Comparison of ENCODE assay signal across 8 cellular contexts in genomic region chr7:43582503-43583423, GRCh38. TPM values are rescaled to one million over a fixed set of nuclear protein-coding genes. Genes with fewer than 3 reads are reported as not detected.
DNase-seq lines count a peak whose midpoint lies in the region; ATAC-seq and TF ChIP-seq lines count a peak whose summit lies in the region.

Gene STK17A (plus strand): TSS chr7:43583108. CDS start chr7:43583244, 136 bp downstream.

- DNase-seq in DMS153 treated with DMSO at 0.1 percent for 48 hours (lab: John Stamatoyannopoulos, UW; ENCODE audit: unreplicated experiment): peak; percentile 99
- peak; percentile 90 to 99 for DNase-seq in PC-9
- DNase-seq in activated T-cell treated with anti-CD3 and anti-CD28 coated beads, Interleukin-2, amount 50 U/mL, for 24 hours: peak; percentile 97
- peak; percentile 98 for DNase-seq in esophagus muscularis mucosa (ENCODE audit: extremely low spot score)
- peak; percentile 80 to 88 for DNase-seq in stimulated activated CD8-positive, alpha-beta memory T cell treated with anti-CD3 and anti-CD28 coated beads, Interleukin-7, amount 100 ng/mL, for 48 hours (ENCODE audit: extremely low read depth in 1 of 2, low read depth in 1 of 2)

- no peaks in the 10 kb centered on the region for H3K9me3 Mint-ChIP-seq in IgD-negative memory B cell
- no peaks in the 10 kb centered on the region for H3K9me3 Mint-ChIP-seq in activated T-cell treated with anti-CD3 and anti-CD28 coated beads, Interleukin-2, amount 50 U/mL, for 24 hours

- intact Hi-C loops in PC-9 (cut with micrococcal nuclease; ENCODE audit: unreplicated experiment) (loop anchor here (1.0 to 5.0 kb wide), 5 partner anchors 66 to 360 kb away; partner anchors contain the start of gene COA1), esophagus muscularis mucosa (cut with DNase I) (loop anchor here (1.0 to 5.0 kb wide), 4 partner anchors 65 to 256 kb away; no protein-coding TSS in a partner anchor)

- H3F3A ChIP-seq in PC-9 (ENCODE audit: insufficient read depth, low read depth): peaks cover 29% of the 10 kb centered on the region

- peaks cover 25% of the 10 kb centered on the region for H4K20me1 ChIP-seq in PC-9 (ENCODE audit: insufficient read depth)

- peak within 1 kb of the TSS; percentile 96 to 99 (median 99) for H3K27ac Mint-ChIP-seq in IgD-negative memory B cell
- H3K27ac Mint-ChIP-seq in activated T-cell treated with anti-CD3 and anti-CD28 coated beads, Interleukin-2, amount 50 U/mL, for 24 hours: peak within 1 kb of the TSS; percentile 98

- peak within 1 kb of the TSS; percentile 89 for H3K4me2 ChIP-seq in PC-9

- H3K79me2 ChIP-seq in PC-9 (ENCODE audit: low read depth): peaks cover 48% of the 10 kb centered on the region

- H3K9me2 ChIP-seq in PC-9 (ENCODE audit: insufficient read depth): no peaks in the 10 kb centered on the region

- H3K27me3 Mint-ChIP-seq in IgD-negative memory B cell: peaks cover 4% of the 10 kb centered on the region
- no peaks in the 10 kb centered on the region for H3K27me3 Mint-ChIP-seq in activated T-cell treated with anti-CD3 and anti-CD28 coated beads, Interleukin-2, amount 50 U/mL, for 24 hours

- H3K27me3 ChIP-seq in PC-9 (ENCODE audit: insufficient read depth, low read depth): no peaks in the 10 kb centered on the region
- no peaks in the 10 kb centered on the region for H3K27me3 ChIP-seq in esophagus muscularis mucosa
- no peaks in the 10 kb centered on the region for H3K27me3 ChIP-seq in muscle layer of duodenum (ENCODE audit: low read depth, low read length)

- TF ChIP-seq CTCF in PC-9 (conservative IDR thresholded peaks at IDR 0.05) (peak; percentile 99), esophagus muscularis mucosa (IDR thresholded peaks at IDR 0.05) (peak in 2 of 3 experiments; percentile 99 to 100)

- no peak for TF ChIP-seq EP300 in esophagus muscularis mucosa (IDR thresholded peaks at IDR 0.05)

- peak within 1 kb of the TSS; percentile 78 for H3K27ac ChIP-seq in PC-9
- peak within 1 kb of the TSS; percentile 93 to 99 (median 96) for H3K27ac ChIP-seq in esophagus muscularis mucosa (replicated peaks in 1 of 4)
- H3K27ac ChIP-seq in muscle layer of duodenum (ENCODE audit: low read length): peak within 1 kb of the TSS; percentile 94

- H3K36me3 ChIP-seq in PC-9 (ENCODE audit: low read depth) (no peaks in the 10 kb centered on the region), esophagus muscularis mucosa (no peaks in the 10 kb centered on the region), muscle layer of duodenum (ENCODE audit: control insufficient read depth in 1 of 2, insufficient read depth in 2 of 2, low read length in 2 of 2) (peaks cover 0 to 11% of the 10 kb centered on the region in 2 donors)

- peak; percentile 83 for TF ChIP-seq POLR2A in esophagus muscularis mucosa (IDR thresholded peaks at IDR 0.05; ENCODE audit: low read depth)

- peak within 1 kb of the TSS; percentile 46; the same call in 1 of the 2 replicates for H2AFZ ChIP-seq in PC-9

- peak within 1 kb of the TSS; percentile 97 to 99 (median 98) for H3K4me3 Mint-ChIP-seq in IgD-negative memory B cell
- peak within 1 kb of the TSS; percentile 96 for H3K4me3 Mint-ChIP-seq in activated T-cell treated with anti-CD3 and anti-CD28 coated beads, Interleukin-2, amount 50 U/mL, for 24 hours

- H3K4me1 ChIP-seq in PC-9 (replicated peaks; ENCODE audit: insufficient read depth) (peaks cover 38% of the 10 kb centered on the region), esophagus muscularis mucosa (peaks cover 8 to 31% (median 27%) of the 10 kb centered on the region in 4 donors), muscle layer of duodenum (ENCODE audit: control insufficient read depth in 1 of 2, insufficient read depth in 2 of 2, low read length in 2 of 2) (peaks cover 0 to 13% of the 10 kb centered on the region in 2 donors)

- H3K36me3 Mint-ChIP-seq in IgD-negative memory B cell: no peaks in the 10 kb centered on the region
- peaks cover 26% of the 10 kb centered on the region for H3K36me3 Mint-ChIP-seq in activated T-cell treated with anti-CD3 and anti-CD28 coated beads, Interleukin-2, amount 50 U/mL, for 24 hours (ENCODE audit: low read depth)

- peak; percentile 63 for ATAC-seq in GM21529 (IDR thresholded peaks at IDR 0.05; ENCODE audit: unreplicated experiment)

- H3K9me3 ChIP-seq in PC-9 (ENCODE audit: insufficient read depth, low read depth): no peaks in the 10 kb centered on the region
- H3K9me3 ChIP-seq in esophagus muscularis mucosa: no peaks in the 10 kb centered on the region
- no peaks in the 10 kb centered on the region for H3K9me3 ChIP-seq in muscle layer of duodenum (ENCODE audit: control insufficient read depth in 1 of 2, low read length in 2 of 2)

- CTCF ChIA-PET in PC-9 (lab: Charles Lee): interaction anchor here (0.5 to 1.9 kb wide), 46 partner anchors 8 to 1466 kb away, joined by 3 to 97 read pairs (median 5); partner anchors contain the start of genes MRPL32, MRPS24 and PSMA2

- H3K4me1 Mint-ChIP-seq in IgD-negative memory B cell: peaks cover 15 to 22% (median 16%) of the 10 kb centered on the region in 3 donors
- H3K4me1 Mint-ChIP-seq in activated T-cell treated with anti-CD3 and anti-CD28 coated beads, Interleukin-2, amount 50 U/mL, for 24 hours (ENCODE audit: low read depth): peaks cover 25% of the 10 kb centered on the region

- BruUV-seq in PC-9 (replicated peaks; lab: Mats Ljungman, UMichigan): no TSS peak

- POLR2A ChIA-PET in PC-9 (lab: Charles Lee; ENCODE audit: unreplicated experiment): interaction anchor here (0.5 to 1.2 kb wide), 30 partner anchors 10 to 1657 kb away, joined by 3 to 34 read pairs (median 6); partner anchors contain the start of genes COA1, DBNL and MRPS24

- H3K4me3 ChIP-seq in PC-9: peak within 1 kb of the TSS; percentile 93
- peak within 1 kb of the TSS; percentile 94 to 100 (median 96) for H3K4me3 ChIP-seq in esophagus muscularis mucosa
- H3K4me3 ChIP-seq in muscle layer of duodenum (ENCODE audit: low read depth in 1 of 2, low read length in 2 of 2): peak within 1 kb of the TSS; percentile 86 to 98

- WGBS in esophagus muscularis mucosa: 5% methylated on average over 7 of the region's 83 CpGs

RNA-seq across cellular contexts. Expression of gene STK17A, which starts in this region (rescaled TPM):
- 175 TPM for polyA plus RNA-seq in IgD-negative memory B cell
- 15.8 and 18.8 TPM in 2 replicates for total RNA-seq in PC-9 (2021)
- 10 to 100 TPM; 19.5 to 33.3 (median 24.6) TPM for total RNA-seq in esophagus muscularis mucosa

Comparison
In these comparisons a context has a peak if more than half of its experiments do, and no peak if none do; other contexts are left out.
1. Peak in every context shown above with its lines: DNase-seq, ATAC-seq, H3K4me3 ChIP-seq and H3K27ac ChIP-seq.